ENCODE assay signal across 22 cellular contexts in genomic region chr12:56993346-56993745, GRCh38. TPM values are rescaled to one million over a fixed set of nuclear protein-coding genes. Genes with fewer than 3 reads are reported as not detected.
DNase-seq lines count a peak whose midpoint lies in the region; TF ChIP-seq lines count a peak whose summit lies in the region.
"Had no signal": no experiment of that assay in that cellular context is flagged by ENCODE, and none has a peak within 500 bp of the region (broad histone marks: within the 10 kb centered on the region; RNA-seq: fewer than 3 reads in every experiment).

No MANE protein-coding gene starts in this region.

- H3K4me1 ChIP-seq in hepatocyte (ENCODE audit: insufficient read depth) = no peaks in the 10 kb centered on the region
- H3K4me1 ChIP-seq: BE2C had no signal

- no peaks in the 10 kb centered on the region for H3K27me3 Mint-ChIP-seq in dendritic cell treated with granulocyte-macrophage colony-stimulating factor and Interleukin-4, amounts not matched to agents 40 ng/mL and 50 ng/mL, for 4 days
- no peaks in the 10 kb centered on the region for H3K27me3 Mint-ChIP-seq in progenitor cell of endocrine pancreas
- H3K27me3 Mint-ChIP-seq: CD4-positive, alpha-beta T cell had no signal

- DNase-seq in activated CD8-positive, alpha-beta memory T cell treated with anti-CD3 and anti-CD28 coated beads for 24 hours = peak; percentile 24
- DNase-seq in activated CD8-positive, alpha-beta memory T cell treated with anti-CD3 and anti-CD28 coated beads, Interleukin-2, amount 50 U/mL, for 4 hours = no peak
- DNase-seq in mesenteric fat pad (ENCODE audit: low spot score) = peak; percentile 37
- no peak for DNase-seq in hepatocyte (ENCODE audit: low spot score)
- no peak for DNase-seq in progenitor cell of endocrine pancreas (ENCODE audit: low spot score, unreplicated experiment)
- no peak for DNase-seq in NK-92 treated with Interleukin-12 subunit alpha and Interleukin-12 subunit beta, amount 100 ng/mL, for 24 hours (lab: John Stamatoyannopoulos, UW)
- no peak for DNase-seq in NCI-H2196 (lab: John Stamatoyannopoulos, UW; ENCODE audit: unreplicated experiment)
- DNase-seq: BE2C; CD4-positive, alpha-beta T cell; EL; NCI-H1417; NCI-H187; NCI-H2107; NCI-H226; NCI-H524; NCI-H82; SHP77 had no signal

- H3K9me3 ChIP-seq in hepatocyte (ENCODE audit: low read depth) = no peaks in the 10 kb centered on the region
- H3K9me3 ChIP-seq: BE2C had no signal

- H3K79me2 ChIP-seq in hepatocyte = no peaks in the 10 kb centered on the region

- WGBS in hepatocyte (ENCODE audit: low lambda C conversion rate, missing lambda C conversion rate) = 79% methylated on average over 10 of the region's 10 CpGs

- TF ChIP-seq CTCF in hepatocyte (IDR thresholded peaks at IDR 0.05; ENCODE audit: poor library complexity) (no peak), progenitor cell of endocrine pancreas (IDR thresholded peaks at IDR 0.05; ENCODE audit: unreplicated experiment) (no peak)

- H3K9me3 Mint-ChIP-seq in dendritic cell treated with granulocyte-macrophage colony-stimulating factor and Interleukin-4, amounts not matched to agents 40 ng/mL and 50 ng/mL, for 4 days = no peaks in the 10 kb centered on the region
- H3K9me3 Mint-ChIP-seq in progenitor cell of endocrine pancreas (ENCODE audit: low read depth) = no peaks in the 10 kb centered on the region
- H3K9me3 Mint-ChIP-seq: CD4-positive, alpha-beta T cell had no signal

- intact Hi-C loops in dendritic cell treated with granulocyte-macrophage colony-stimulating factor and Interleukin-4, amounts not matched to agents 40 ng/mL and 50 ng/mL, for 4 days (cut with micrococcal nuclease) = no loop called here

- H2AFZ ChIP-seq in hepatocyte = no peak overlapping the region

- H3K9me2 ChIP-seq in hepatocyte (replicated peaks; ENCODE audit: insufficient read depth) = no peaks in the 10 kb centered on the region

- H3K4me3 ChIP-seq in hepatocyte = no peak overlapping the region
- H3K4me3 ChIP-seq: K562 had no signal

- peak overlapping the region; percentile 26 for H3K27ac Mint-ChIP-seq in dendritic cell treated with granulocyte-macrophage colony-stimulating factor and Interleukin-4, amounts not matched to agents 40 ng/mL and 50 ng/mL, for 4 days
- H3K27ac Mint-ChIP-seq in progenitor cell of endocrine pancreas = no peak overlapping the region
- H3K27ac Mint-ChIP-seq: CD4-positive, alpha-beta T cell had no signal

- peaks cover 33% of the 10 kb centered on the region for H3K36me3 Mint-ChIP-seq in dendritic cell treated with granulocyte-macrophage colony-stimulating factor and Interleukin-4, amounts not matched to agents 40 ng/mL and 50 ng/mL, for 4 days (ENCODE audit: low read depth)
- H3K36me3 Mint-ChIP-seq in progenitor cell of endocrine pancreas (ENCODE audit: insufficient read depth) = peaks cover 7% of the 10 kb centered on the region

- no peak overlapping the region for H3K4me2 ChIP-seq in hepatocyte

- no peaks in the 10 kb centered on the region for H4K20me1 ChIP-seq in hepatocyte (ENCODE audit: insufficient read depth, poor library complexity, severe bottlenecking)

- peaks cover 44% of the 10 kb centered on the region for H3K4me1 Mint-ChIP-seq in dendritic cell treated with granulocyte-macrophage colony-stimulating factor and Interleukin-4, amounts not matched to agents 40 ng/mL and 50 ng/mL, for 4 days (ENCODE audit: low read depth)
- no peaks in the 10 kb centered on the region for H3K4me1 Mint-ChIP-seq in progenitor cell of endocrine pancreas (ENCODE audit: low read depth)

- no peaks in the 10 kb centered on the region for H3K36me3 ChIP-seq in hepatocyte (replicated peaks; ENCODE audit: insufficient read depth, low read depth)

- H3K27ac ChIP-seq in hepatocyte = no peak overlapping the region

- no peak overlapping the region for H3K4me3 Mint-ChIP-seq in dendritic cell treated with granulocyte-macrophage colony-stimulating factor and Interleukin-4, amounts not matched to agents 40 ng/mL and 50 ng/mL, for 4 days
- no peak overlapping the region for H3K4me3 Mint-ChIP-seq in progenitor cell of endocrine pancreas (ENCODE audit: low read depth)
- H3K4me3 Mint-ChIP-seq: CD4-positive, alpha-beta T cell had no signal

- H3K27me3 ChIP-seq in hepatocyte = no peaks in the 10 kb centered on the region

RNA-seq across cellular contexts. Expression of gene ZBTB39, which starts 13.0 kb away (rescaled TPM):
- total RNA-seq in mesenteric fat pad (3.6 TPM), hepatocyte (6.4 and 6.5 TPM in 2 replicates), progenitor cell of endocrine pancreas (20.7 and 20.8 TPM in 2 replicates)
- 1.8 and 2.0 TPM in 2 replicates for polyA plus RNA-seq in hepatocyte

RNA-seq across cellular contexts. Expression of gene TAC3, which starts 23.0 kb away (rescaled TPM):
- total RNA-seq in mesenteric fat pad = not detected
- 13.0 and 18.1 TPM in 2 replicates for total RNA-seq in hepatocyte
- polyA plus RNA-seq in hepatocyte = 113 and 167 TPM in 2 replicates
- 4.1 and 5.3 TPM in 2 replicates for total RNA-seq in progenitor cell of endocrine pancreas
- total RNA-seq: A172; CD4-positive, alpha-beta T cell; RPMI7951 had no signal

RNA-seq across cellular contexts. Expression of gene RDH16, which starts 35.9 kb away (rescaled TPM):
- total RNA-seq in mesenteric fat pad (0.35 TPM), hepatocyte (1.7 TPM in 2 replicates), progenitor cell of endocrine pancreas (0.87 and 0.98 TPM in 2 replicates)
- 0.58 and 0.64 TPM in 2 replicates for polyA plus RNA-seq in hepatocyte
- total RNA-seq: A172, RPMI7951 had no signal

RNA-seq across cellular contexts. Expression of gene MYO1A, which starts 56.6 kb away (rescaled TPM):
- total RNA-seq in mesenteric fat pad = 3.6 TPM
- total RNA-seq in hepatocyte = 28.3 and 29.2 TPM in 2 replicates
- polyA plus RNA-seq in hepatocyte = 23.8 and 25.2 TPM in 2 replicates
- total RNA-seq in progenitor cell of endocrine pancreas = 1.2 and 1.6 TPM in 2 replicates
- total RNA-seq: A172, RPMI7951 had no signal

RNA-seq across cellular contexts. Expression of gene SDR9C7, which starts 59.1 kb away (rescaled TPM):
- total RNA-seq in mesenteric fat pad (not detected), hepatocyte (not detected in 2 replicates), progenitor cell of endocrine pancreas (not detected in 2 replicates)
- not detected in 2 replicates for polyA plus RNA-seq in hepatocyte
- total RNA-seq: A172; CD4-positive, alpha-beta T cell; H1; RPMI7951 had no signal

Comparison
In these comparisons a context has a peak if more than half of its experiments do, and no peak if none do; other contexts are left out.
1. DNase-seq: peak in activated CD8-positive, alpha-beta memory T cell treated with anti-CD3 and anti-CD28 coated beads for 24 hours (single experiment) and mesenteric fat pad (single experiment); none in activated CD8-positive, alpha-beta memory T cell treated with anti-CD3 and anti-CD28 coated beads, Interleukin-2, amount 50 U/mL, for 4 hours (single experiment), hepatocyte (single experiment), progenitor cell of endocrine pancreas (single experiment), NK-92 treated with Interleukin-12 subunit alpha and Interleukin-12 subunit beta, amount 100 ng/mL, for 24 hours (single experiment) and NCI-H2196 (single experiment).